ENCODE assay signal across 2 cellular contexts in the genomic region with DNA sequence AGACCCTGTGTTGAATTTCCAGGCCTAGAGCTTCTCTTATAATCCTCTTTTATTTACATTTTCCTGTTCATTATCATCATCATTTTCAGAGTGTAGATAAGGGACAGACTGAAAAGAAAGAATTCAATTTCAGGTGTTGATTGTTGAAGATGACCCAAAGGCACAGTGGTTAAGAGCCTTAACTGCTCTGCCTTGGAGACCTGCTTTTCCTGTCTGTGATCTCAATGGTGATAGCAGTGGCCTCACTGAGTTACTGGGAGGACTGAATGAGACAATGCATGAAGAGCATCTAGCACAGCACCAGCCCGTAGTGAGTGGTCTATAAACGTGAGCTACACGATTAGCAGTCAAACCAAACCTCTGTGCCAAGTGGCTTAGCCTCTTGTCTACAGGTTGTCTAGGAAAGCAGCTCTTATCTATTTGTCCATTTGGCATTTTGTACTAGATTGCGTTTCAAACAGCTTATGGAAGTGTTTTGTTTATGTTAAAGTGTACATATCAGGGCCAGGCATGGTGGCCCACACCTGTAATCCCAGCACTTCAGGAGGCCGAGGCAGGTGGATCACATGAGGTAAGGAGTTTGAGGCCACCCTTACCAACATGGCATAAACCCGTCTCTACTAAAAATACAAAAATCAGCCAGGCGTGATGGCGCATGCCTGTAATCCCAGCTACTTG.
TF ChIP-seq lines count a peak whose summit lies in the region.

No MANE protein-coding gene starts in this region.

TF ChIP-seq in SK-N-SH, 30 proteins besides CTCF, POLR2A, EP300 and RAD21 (continued from another document):
- TF ChIP-seq, protein P1, sequence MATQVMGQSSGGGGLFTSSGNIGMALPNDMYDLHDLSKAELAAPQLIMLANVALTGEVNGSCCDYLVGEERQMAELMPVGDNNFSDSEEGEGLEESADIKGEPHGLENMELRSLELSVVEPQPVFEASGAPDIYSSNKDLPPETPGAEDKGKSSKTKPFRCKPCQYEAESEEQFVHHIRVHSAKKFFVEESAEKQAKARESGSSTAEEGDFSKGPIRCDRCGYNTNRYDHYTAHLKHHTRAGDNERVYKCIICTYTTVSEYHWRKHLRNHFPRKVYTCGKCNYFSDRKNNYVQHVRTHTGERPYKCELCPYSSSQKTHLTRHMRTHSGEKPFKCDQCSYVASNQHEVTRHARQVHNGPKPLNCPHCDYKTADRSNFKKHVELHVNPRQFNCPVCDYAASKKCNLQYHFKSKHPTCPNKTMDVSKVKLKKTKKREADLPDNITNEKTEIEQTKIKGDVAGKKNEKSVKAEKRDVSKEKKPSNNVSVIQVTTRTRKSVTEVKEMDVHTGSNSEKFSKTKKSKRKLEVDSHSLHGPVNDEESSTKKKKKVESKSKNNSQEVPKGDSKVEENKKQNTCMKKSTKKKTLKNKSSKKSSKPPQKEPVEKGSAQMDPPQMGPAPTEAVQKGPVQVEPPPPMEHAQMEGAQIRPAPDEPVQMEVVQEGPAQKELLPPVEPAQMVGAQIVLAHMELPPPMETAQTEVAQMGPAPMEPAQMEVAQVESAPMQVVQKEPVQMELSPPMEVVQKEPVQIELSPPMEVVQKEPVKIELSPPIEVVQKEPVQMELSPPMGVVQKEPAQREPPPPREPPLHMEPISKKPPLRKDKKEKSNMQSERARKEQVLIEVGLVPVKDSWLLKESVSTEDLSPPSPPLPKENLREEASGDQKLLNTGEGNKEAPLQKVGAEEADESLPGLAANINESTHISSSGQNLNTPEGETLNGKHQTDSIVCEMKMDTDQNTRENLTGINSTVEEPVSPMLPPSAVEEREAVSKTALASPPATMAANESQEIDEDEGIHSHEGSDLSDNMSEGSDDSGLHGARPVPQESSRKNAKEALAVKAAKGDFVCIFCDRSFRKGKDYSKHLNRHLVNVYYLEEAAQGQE (IDR thresholded peaks at IDR 0.05; ENCODE audit: low read depth, low read length), result no peak
- no peak for TF ChIP-seq TCF12 (IDR thresholded peaks at IDR 0.05)
- TF ChIP-seq GATA2 (CRISPR knock-in tag; IDR thresholded peaks at IDR 0.05), result peak; percentile 80
- TF ChIP-seq, protein P2, sequence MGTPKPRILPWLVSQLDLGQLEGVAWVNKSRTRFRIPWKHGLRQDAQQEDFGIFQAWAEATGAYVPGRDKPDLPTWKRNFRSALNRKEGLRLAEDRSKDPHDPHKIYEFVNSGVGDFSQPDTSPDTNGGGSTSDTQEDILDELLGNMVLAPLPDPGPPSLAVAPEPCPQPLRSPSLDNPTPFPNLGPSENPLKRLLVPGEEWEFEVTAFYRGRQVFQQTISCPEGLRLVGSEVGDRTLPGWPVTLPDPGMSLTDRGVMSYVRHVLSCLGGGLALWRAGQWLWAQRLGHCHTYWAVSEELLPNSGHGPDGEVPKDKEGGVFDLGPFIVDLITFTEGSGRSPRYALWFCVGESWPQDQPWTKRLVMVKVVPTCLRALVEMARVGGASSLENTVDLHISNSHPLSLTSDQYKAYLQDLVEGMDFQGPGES (IDR thresholded peaks at IDR 0.05; ENCODE audit: low read depth, low read length), result no peak
- TF ChIP-seq FOXM1 (IDR thresholded peaks at IDR 0.05; ENCODE audit: low read depth), result no peak
- TF ChIP-seq CHD2 (IDR thresholded peaks at IDR 0.05; ENCODE audit: low read length, partially characterized antibody), result peak; percentile 18
- no peak for TF ChIP-seq TAF1 (IDR thresholded peaks at IDR 0.05; ENCODE audit: borderline replicate concordance, low read depth, low read length)
- TF ChIP-seq NRF1 (IDR thresholded peaks at IDR 0.05; ENCODE audit: low read depth, low read length), result no peak
- TF ChIP-seq USF2 (IDR thresholded peaks at IDR 0.05; ENCODE audit: borderline replicate concordance, low read depth, low read length), result no peak
- TF ChIP-seq RCOR1 (IDR thresholded peaks at IDR 0.05; ENCODE audit: low read length), result peak; percentile 74; the same call in 1 of the 2 replicates
- no peak for TF ChIP-seq JUND (IDR thresholded peaks at IDR 0.05)
- TF ChIP-seq USF1 (IDR thresholded peaks at IDR 0.05; ENCODE audit: borderline replicate concordance, low read depth), result no peak
- TF ChIP-seq FOXJ3 (CRISPR knock-in tag; IDR thresholded peaks at IDR 0.05), result peak; percentile 46; the same call in 1 of the 2 replicates

TF ChIP-seq in SK-N-SH treated with all-trans-retinoic acid at 6 μM for 48 hours, 23 proteins besides CTCF, POLR2A, EP300 and RAD21 (continued from another document):
- TF ChIP-seq TSHZ2 (CRISPR knock-in tag; IDR thresholded peaks at IDR 0.05) (no peak), TOX (CRISPR knock-in tag; IDR thresholded peaks at IDR 0.05; ENCODE audit: borderline replicate concordance) (no peak), ZNF8 (CRISPR knock-in tag; IDR thresholded peaks at IDR 0.05) (no peak), ARNTL (CRISPR knock-in tag; IDR thresholded peaks at IDR 0.05; ENCODE audit: borderline replicate concordance, low read depth) (no peak), TCF4 (CRISPR knock-in tag; IDR thresholded peaks at IDR 0.05; ENCODE audit: borderline replicate concordance) (no peak), ZC3H10 (CRISPR knock-in tag; IDR thresholded peaks at IDR 0.05) (no peak), ISL1 (CRISPR knock-in tag; IDR thresholded peaks at IDR 0.05) (no peak), ZNF565 (CRISPR knock-in tag; conservative IDR thresholded peaks at IDR 0.05; ENCODE audit: low read depth) (no peak), ZNF70 (CRISPR knock-in tag; IDR thresholded peaks at IDR 0.05) (no peak), BACH2 (CRISPR knock-in tag; IDR thresholded peaks at IDR 0.05; ENCODE audit: borderline replicate concordance) (no peak), SNAI2 (CRISPR knock-in tag; IDR thresholded peaks at IDR 0.05) (no peak)
- TF ChIP-seq, protein P3, sequence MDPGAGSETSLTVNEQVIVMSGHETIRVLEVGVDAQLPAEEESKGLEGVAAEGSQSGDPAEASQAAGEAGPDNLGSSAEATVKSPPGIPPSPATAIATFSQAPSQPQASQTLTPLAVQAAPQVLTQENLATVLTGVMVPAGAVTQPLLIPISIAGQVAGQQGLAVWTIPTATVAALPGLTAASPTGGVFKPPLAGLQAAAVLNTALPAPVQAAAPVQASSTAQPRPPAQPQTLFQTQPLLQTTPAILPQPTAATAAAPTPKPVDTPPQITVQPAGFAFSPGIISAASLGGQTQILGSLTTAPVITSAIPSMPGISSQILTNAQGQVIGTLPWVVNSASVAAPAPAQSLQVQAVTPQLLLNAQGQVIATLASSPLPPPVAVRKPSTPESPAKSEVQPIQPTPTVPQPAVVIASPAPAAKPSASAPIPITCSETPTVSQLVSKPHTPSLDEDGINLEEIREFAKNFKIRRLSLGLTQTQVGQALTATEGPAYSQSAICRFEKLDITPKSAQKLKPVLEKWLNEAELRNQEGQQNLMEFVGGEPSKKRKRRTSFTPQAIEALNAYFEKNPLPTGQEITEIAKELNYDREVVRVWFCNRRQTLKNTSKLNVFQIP (CRISPR knock-in tag; IDR thresholded peaks at IDR 0.05; ENCODE audit: borderline replicate concordance, low read depth), result no peak
TF ChIP-seq in SK-N-SH treated with all-trans-retinoic acid at 6 μM for 48 hours: peak in this region for 0.
